ENCODE assay signal across 9 cellular contexts in genomic region chr3:22887664-22888291, GRCh38.
DNase-seq lines count a peak whose midpoint lies in the region; ATAC-seq and TF ChIP-seq lines count a peak whose summit lies in the region.
"Had no signal": no experiment of that assay in that cellular context is flagged by ENCODE, and none has a peak within 500 bp of the region (broad histone marks: within the 10 kb centered on the region; RNA-seq: fewer than 3 reads in every experiment).

No MANE protein-coding gene starts in this region.

- ATAC-seq in HG03103 (IDR thresholded peaks at IDR 0.05; ENCODE audit: low read depth, unreplicated experiment), result peak; percentile 63
- no peak for ATAC-seq in GM19023 (IDR thresholded peaks at IDR 0.05; ENCODE audit: unreplicated experiment)
- no peak for ATAC-seq in sciatic nerve

- peak; percentile 58 for TF ChIP-seq CTCF in GM10266 (IDR thresholded peaks at IDR 0.05; ENCODE audit: control insufficient read depth, insufficient read depth, low read depth, missing control alignments)

- DNase-seq in GM10266 (ENCODE audit: extremely low spot score) (no peak), SKM-1 (lab: John Stamatoyannopoulos, UW; ENCODE audit: unreplicated experiment) (peak; percentile 21), iPS-NIHi11 (ENCODE audit: low spot score) (peak; percentile 29), sciatic nerve (ENCODE audit: low spot score) (no peak), activated T-cell treated with anti-CD3 and anti-CD28 coated beads for 4 hours (no peak), HuH-7.5 (ENCODE audit: low spot score) (no peak)
- DNase-seq: activated B cell treated with CpG ODN at 0.5 μM for 24 hours had no signal

- intact Hi-C loops in sciatic nerve (cut with DNase I), result no loop called here

Comparison
In these comparisons a context has a peak if more than half of its experiments do, and no peak if none do; other contexts are left out.
1. DNase-seq: peak in SKM-1 (single experiment) and iPS-NIHi11 (single experiment); none in GM10266 (single experiment), sciatic nerve (single experiment), activated T-cell treated with anti-CD3 and anti-CD28 coated beads for 4 hours (single experiment) and HuH-7.5 (single experiment).